In genomic region chr11:87437844-87438223, GRCh38 we compare ENCODE assay signal across 17 cellular contexts.
A peak's percentile ranks its signal among the peaks of the same experiment; 100 is the strongest.
DNase-seq lines count a peak whose midpoint lies in the region; ATAC-seq, FAIRE-seq and TF ChIP-seq lines count a peak whose summit lies in the region.
"Had no signal": no experiment of that assay in that cellular context is flagged by ENCODE, and none has a peak within 500 bp of the region (broad histone marks: within the 10 kb centered on the region; RNA-seq: fewer than 3 reads in every experiment).

No MANE protein-coding gene starts in this region.

- no peak for ATAC-seq in HG03039 (IDR thresholded peaks at IDR 0.05; ENCODE audit: unreplicated experiment)
- ATAC-seq: activated CD4-positive, alpha-beta T cell treated with anti-CD3 and anti-CD28 coated beads for 36 hours; esophagus mucosa had no signal

- in situ Hi-C loops in astrocyte of the cerebellum (cut with HindIII; ENCODE audit: low sequenced_read_pairs): loop anchor here (25.0 kb wide), 1 partner anchor 1099 kb away; no protein-coding TSS in a partner anchor

- TF ChIP-seq CTCF in AG09309 (IDR thresholded peaks at IDR 0.05; ENCODE audit: control insufficient read depth, insufficient read depth, low read depth, low read length, missing control alignments): no peak
- TF ChIP-seq CTCF in astrocyte of the cerebellum (IDR thresholded peaks at IDR 0.05; ENCODE audit: low read depth, low read length, missing control alignments): no peak
- no peak for TF ChIP-seq CTCF in kidney epithelial cell (IDR thresholded peaks at IDR 0.05; ENCODE audit: insufficient read depth, low read length, poor library complexity, severe bottlenecking)

- no peaks in the 10 kb centered on the region for H3K27me3 ChIP-seq in kidney epithelial cell (ENCODE audit: control insufficient read depth, insufficient read depth, low read length)
- H3K27me3 ChIP-seq: ovary, suprapubic skin had no signal

- H3K36me3 ChIP-seq in kidney epithelial cell (ENCODE audit: control insufficient read depth, insufficient read depth, low read length): no peaks in the 10 kb centered on the region
- H3K36me3 ChIP-seq: ovary, suprapubic skin had no signal

- no peak for FAIRE-seq in HTR-8/SVneo (lab: Jason Lieb, UNC)
- FAIRE-seq: colon had no signal

- no peak overlapping the region for H3K4me3 ChIP-seq in AG09309 (ENCODE audit: control insufficient read depth, low read depth, low read length)
- H3K4me3 ChIP-seq in astrocyte of the cerebellum (ENCODE audit: low read depth, low read length): no peak overlapping the region
- H3K4me3 ChIP-seq in kidney epithelial cell (ENCODE audit: low read depth, low read length): no peak overlapping the region
- H3K4me3 ChIP-seq: ovary, suprapubic skin had no signal

- DNase-seq in AG09309 (ENCODE audit: low read depth) (peak; percentile 59), HTR-8/SVneo (ENCODE audit: insufficient read length, low spot score) (peak; percentile 37), astrocyte of the cerebellum (ENCODE audit: low read depth) (peak; percentile 53), kidney epithelial cell (ENCODE audit: low read depth) (peak; percentile 91), DMS114 treated with DMSO at 0.1 percent for 48 hours (lab: John Stamatoyannopoulos, UW; ENCODE audit: unreplicated experiment) (no peak), germinal center (ENCODE audit: low spot score) (no peak), NOMO-1 treated with DMSO at 0.1 percent for 48 hours (lab: John Stamatoyannopoulos, UW; ENCODE audit: unreplicated experiment) (no peak)
- DNase-seq: activated CD4-positive, alpha-beta T cell treated with anti-CD3 and anti-CD28 coated beads for 36 hours; activated naive CD8-positive, alpha-beta T cell treated with anti-CD3 and anti-CD28 coated beads for 36 hours; DMS 273 treated with DMSO at 0.1 percent for 48 hours; NCI-H345; ovary; T-cell had no signal

Comparison
In these comparisons a context has a peak if more than half of its experiments do, and no peak if none do; other contexts are left out.
1. DNase-seq: peak in AG09309 (single experiment), HTR-8/SVneo (single experiment), astrocyte of the cerebellum (single experiment) and kidney epithelial cell (single experiment); none in DMS114 treated with DMSO at 0.1 percent for 48 hours (single experiment), germinal center (single experiment) and NOMO-1 treated with DMSO at 0.1 percent for 48 hours (single experiment).